In the genomic region with DNA sequence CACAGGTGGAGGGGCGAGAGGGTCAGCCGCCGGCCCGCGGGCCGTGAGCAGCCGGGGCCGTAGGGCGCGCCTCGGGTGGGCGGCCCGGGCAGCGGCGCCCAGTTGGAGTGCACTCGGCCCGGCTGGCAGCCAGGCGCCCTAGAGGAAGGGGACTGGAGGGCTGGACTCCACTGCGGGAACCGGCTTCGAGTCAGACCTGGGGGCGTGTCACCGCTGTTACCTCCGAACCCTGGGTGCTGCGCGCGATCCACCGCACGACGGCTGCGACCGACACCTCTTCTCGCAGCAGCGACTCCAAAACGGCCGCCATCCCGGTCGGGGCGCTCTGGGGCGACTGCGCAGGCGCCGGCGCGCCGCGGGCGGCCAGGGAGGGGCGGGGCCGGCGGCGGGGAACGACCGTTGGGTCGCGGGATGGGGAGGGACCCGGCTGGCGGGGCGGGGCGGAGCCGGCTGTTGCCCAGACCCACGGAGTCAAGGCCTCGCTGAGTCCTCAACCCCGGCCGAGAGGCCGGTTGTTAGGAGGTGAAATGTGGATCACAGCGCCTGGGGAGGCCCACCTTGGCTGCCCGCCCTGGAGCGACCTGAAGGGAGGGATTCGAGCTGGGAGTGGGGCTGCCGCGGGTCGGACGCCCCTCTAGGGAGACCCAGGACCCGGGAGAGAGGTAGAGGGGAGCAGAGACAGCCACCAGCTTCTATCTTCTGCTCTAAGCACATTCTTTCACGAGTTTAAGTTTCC, we compare ENCODE assay signal across 8 cellular contexts. TPM values are rescaled to one million over a fixed set of nuclear protein-coding genes. Genes with fewer than 3 reads are reported as not detected.
DNase-seq lines count a peak whose midpoint lies in the region; ATAC-seq and TF ChIP-seq lines count a peak whose summit lies in the region.

A gene with protein sequence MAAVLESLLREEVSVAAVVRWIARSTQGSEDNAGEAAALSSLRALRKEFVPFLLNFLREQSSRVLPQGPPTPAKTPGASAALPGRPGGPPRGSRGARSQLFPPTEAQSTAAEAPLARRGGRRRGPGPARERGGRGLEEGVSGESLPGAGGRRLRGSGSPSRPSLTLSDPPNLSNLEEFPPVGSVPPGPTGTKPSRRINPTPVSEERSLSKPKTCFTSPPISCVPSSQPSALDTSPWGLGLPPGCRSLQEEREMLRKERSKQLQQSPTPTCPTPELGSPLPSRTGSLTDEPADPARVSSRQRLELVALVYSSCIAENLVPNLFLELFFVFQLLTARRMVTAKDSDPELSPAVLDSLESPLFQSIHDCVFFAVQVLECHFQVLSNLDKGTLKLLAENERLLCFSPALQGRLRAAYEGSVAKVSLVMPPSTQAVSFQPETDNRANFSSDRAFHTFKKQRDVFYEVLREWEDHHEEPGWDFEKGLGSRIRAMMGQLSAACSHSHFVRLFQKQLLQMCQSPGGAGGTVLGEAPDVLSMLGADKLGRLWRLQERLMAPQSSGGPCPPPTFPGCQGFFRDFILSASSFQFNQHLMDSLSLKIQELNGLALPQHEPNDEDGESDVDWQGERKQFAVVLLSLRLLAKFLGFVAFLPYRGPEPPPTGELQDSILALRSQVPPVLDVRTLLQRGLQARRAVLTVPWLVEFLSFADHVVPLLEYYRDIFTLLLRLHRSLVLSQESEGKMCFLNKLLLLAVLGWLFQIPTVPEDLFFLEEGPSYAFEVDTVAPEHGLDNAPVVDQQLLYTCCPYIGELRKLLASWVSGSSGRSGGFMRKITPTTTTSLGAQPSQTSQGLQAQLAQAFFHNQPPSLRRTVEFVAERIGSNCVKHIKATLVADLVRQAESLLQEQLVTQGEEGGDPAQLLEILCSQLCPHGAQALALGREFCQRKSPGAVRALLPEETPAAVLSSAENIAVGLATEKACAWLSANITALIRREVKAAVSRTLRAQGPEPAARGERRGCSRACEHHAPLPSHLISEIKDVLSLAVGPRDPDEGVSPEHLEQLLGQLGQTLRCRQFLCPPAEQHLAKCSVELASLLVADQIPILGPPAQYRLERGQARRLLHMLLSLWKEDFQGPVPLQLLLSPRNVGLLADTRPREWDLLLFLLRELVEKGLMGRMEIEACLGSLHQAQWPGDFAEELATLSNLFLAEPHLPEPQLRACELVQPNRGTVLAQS (minus strand): TSS at position 336 of the 736 bp plus-strand sequence. CDS start 26 bp downstream, at position 310.

- POLR2A ChIA-PET in AG04450 (lab: Yijun Ruan, JAX) = interaction anchor here (0.8 kb wide), 1 partner anchor 192 kb away, joined by 3 read pairs; no protein-coding TSS in a partner anchor

- H3K27ac ChIP-seq in AG04450 (ENCODE audit: low read depth, low read length) = peak within 1 kb of the TSS; percentile 87

- CTCF ChIA-PET in AG04450 (lab: Charles Lee) = interaction anchor here (3.4 kb wide), 1 partner anchor 189 kb away, joined by 24 read pairs; no protein-coding TSS in a partner anchor

- H3K4me3 ChIP-seq in AG04450 (ENCODE audit: low read depth, low read length) = peak within 1 kb of the TSS; percentile 93
- H3K4me3 ChIP-seq in choroid plexus epithelial cell (ENCODE audit: low read depth, low read length) = peak within 1 kb of the TSS; percentile 74

- no peaks in the 10 kb centered on the region for H3K27me3 ChIP-seq in AG04450 (ENCODE audit: control insufficient read depth, insufficient read depth, low read length)

- H3K9me3 ChIP-seq in AG04450 (ENCODE audit: control insufficient read depth, insufficient read depth, low read length) = no peaks in the 10 kb centered on the region

- TF ChIP-seq CTCF in AG04450 (IDR thresholded peaks at IDR 0.05; ENCODE audit: low read depth, low read length) (no peak), choroid plexus epithelial cell (conservative IDR thresholded peaks at IDR 0.05; ENCODE audit: low read depth, low read length) (no peak)

- DNase-seq in AG04450 (ENCODE audit: low read depth, low spot score) (peak; percentile 44), NCI-H460 (ENCODE audit: extremely low read depth, low read depth) (peak; percentile 76), choroid plexus epithelial cell (ENCODE audit: low read depth) (peak; percentile 82), kidney glomerular epithelial cell (lab: John Stamatoyannopoulos, UW) (peak; percentile 80)
- peak; percentile 88 to 92 for DNase-seq in activated CD4-positive, alpha-beta T cell treated with anti-CD3 and anti-CD28 coated beads for 24 hours (ENCODE audit: low read depth in 2 of 2)
- peak; percentile 96 for DNase-seq in stimulated activated CD4-positive, alpha-beta T cell treated with anti-CD3 and anti-CD28 coated beads, Interleukin-15, amount 100 ng/mL, for 24 hours

- ATAC-seq in GM18909 (IDR thresholded peaks at IDR 0.05; ENCODE audit: poor library complexity, unreplicated experiment) (peak; percentile 83), HG03159 (IDR thresholded peaks at IDR 0.05; ENCODE audit: unreplicated experiment) (peak; percentile 81)

RNA-seq across cellular contexts. Expression of the gene that starts here (rescaled TPM):
- 3.9 and 4.4 TPM in 2 replicates for polyA plus RNA-seq in AG04450 (2011; rRNA removed)
- 6.7 and 6.8 TPM in 2 replicates for polyA minus RNA-seq in AG04450 (2011; rRNA and poly(A)+ RNA removed)
- 10.6 and 11.1 TPM in 2 replicates for total RNA-seq in NCI-H460 (2014; rRNA removed; shearing (Covaris generic))
- 42.1 and 44.4 TPM in 2 replicates for polyA plus RNA-seq in NCI-H460 (2014; cell fraction: nucleus; rRNA removed)

Comparison
In these comparisons a context has a peak if more than half of its experiments do, and no peak if none do; other contexts are left out.
1. Peak in every context shown above with its lines: DNase-seq, ATAC-seq, H3K4me3 ChIP-seq and H3K27ac ChIP-seq.
2. DNase-seq: peak in every context shown above with its lines; median percentile 96 in stimulated activated CD4-positive, alpha-beta T cell treated with anti-CD3 and anti-CD28 coated beads, Interleukin-15, amount 100 ng/mL, for 24 hours; 90 in activated CD4-positive, alpha-beta T cell treated with anti-CD3 and anti-CD28 coated beads for 24 hours; 82 in choroid plexus epithelial cell; 80 in kidney glomerular epithelial cell; 76 in NCI-H460; 44 in AG04450.